Comparison of ENCODE assay signal across 8 cellular contexts in genomic region chr1:117312453-117313138, GRCh38. TPM values are rescaled to one million over a fixed set of nuclear protein-coding genes. Genes with fewer than 3 reads are reported as not detected.
DNase-seq lines count a peak whose midpoint lies in the region; ATAC-seq and TF ChIP-seq lines count a peak whose summit lies in the region.

No MANE protein-coding gene starts in this region.

- H4K20me1 ChIP-seq in neural progenitor cell (ENCODE audit: low read depth) = no peaks in the 10 kb centered on the region

- H3K27ac Mint-ChIP-seq in neural progenitor cell = no peak overlapping the region

- H3K36me3 ChIP-seq in neural progenitor cell = no peaks in the 10 kb centered on the region

- H3K4me2 ChIP-seq in neural progenitor cell = no peak overlapping the region

- DNase-seq in GF-D8 (lab: John Stamatoyannopoulos, UW) (peak; percentile 18), T47D (ENCODE audit: low read depth in 1 of 2, low spot score in 1 of 2) (peak; percentile 11 to 58), neural progenitor cell (ENCODE audit: low spot score) (peak; percentile 21), NCI-H2171 treated with DMSO at 0.1 percent for 48 hours (lab: John Stamatoyannopoulos, UW) (no peak), caudate nucleus (lab: John Stamatoyannopoulos, UW) (no peak)

- no peak overlapping the region for H3K4me3 ChIP-seq in neural progenitor cell

- peak; percentile 43 for TF ChIP-seq CTCF in neural progenitor cell (IDR thresholded peaks at IDR 0.05)

- H3K36me3 Mint-ChIP-seq in neural progenitor cell = no peaks in the 10 kb centered on the region

- H3F3A ChIP-seq in neural progenitor cell (ENCODE audit: low read depth) = no peaks in the 10 kb centered on the region

- H3K9me3 Mint-ChIP-seq in neural progenitor cell = peaks cover 3% of the 10 kb centered on the region

- H3K9ac ChIP-seq in neural progenitor cell = no peak overlapping the region

- H3K27ac ChIP-seq in neural progenitor cell (no peak overlapping the region), caudate nucleus (ENCODE audit: low read depth, low read length) (no peak overlapping the region)

- H3K4me1 ChIP-seq in neural progenitor cell = no peaks in the 10 kb centered on the region

- H2AFZ ChIP-seq in neural progenitor cell (replicated peaks) = no peak overlapping the region

- H3K79me2 ChIP-seq in neural progenitor cell (ENCODE audit: low read depth) = no peaks in the 10 kb centered on the region

- H3K9me3 ChIP-seq in neural progenitor cell (ENCODE audit: low read depth) = no peaks in the 10 kb centered on the region

- H3K27me3 ChIP-seq in neural progenitor cell = no peaks in the 10 kb centered on the region

- no peak for ATAC-seq in GM19395 (IDR thresholded peaks at IDR 0.05; ENCODE audit: unreplicated experiment)
- ATAC-seq in HG03439 (IDR thresholded peaks at IDR 0.05; ENCODE audit: unreplicated experiment) = no peak

- TF ChIP-seq RAD21 in Ishikawa (IDR thresholded peaks at IDR 0.05; ENCODE audit: low read depth) = peak; percentile 50; the same call in 1 of the 2 replicates

- TF ChIP-seq EP300 in Ishikawa (IDR thresholded peaks at IDR 0.05; ENCODE audit: borderline replicate concordance) = no peak

- in situ Hi-C loops in T47D (cut with HindIII; ENCODE audit: low pct_unique_long_range_greater_than_20kb, low sequenced_read_pairs) = no loop called here

- no peaks in the 10 kb centered on the region for H3K27me3 Mint-ChIP-seq in neural progenitor cell (ENCODE audit: insufficient read depth, low read depth)

- H3K4me3 Mint-ChIP-seq in neural progenitor cell = no peak overlapping the region

- H3K4me1 Mint-ChIP-seq in neural progenitor cell = no peaks in the 10 kb centered on the region

TF ChIP-seq in Ishikawa, 13 proteins besides CTCF, POLR2A, EP300 and RAD21:
- no peak for TF ChIP-seq YY1 (IDR thresholded peaks at IDR 0.05; ENCODE audit: low read depth)
- no peak for TF ChIP-seq ZBTB7A (IDR thresholded peaks at IDR 0.05; ENCODE audit: low read depth)
- TF ChIP-seq CREB1 (IDR thresholded peaks at IDR 0.05; ENCODE audit: low read depth) = no peak
- no peak for TF ChIP-seq MAX (IDR thresholded peaks at IDR 0.05)
- TF ChIP-seq FOXM1 (IDR thresholded peaks at IDR 0.05; ENCODE audit: borderline replicate concordance, low read depth) = no peak
- TF ChIP-seq TAF1 (IDR thresholded peaks at IDR 0.05; ENCODE audit: low read depth) = no peak
- TF ChIP-seq USF1 (IDR thresholded peaks at IDR 0.05) = no peak
- TF ChIP-seq TEAD4 (IDR thresholded peaks at IDR 0.05) = no peak
- TF ChIP-seq TCF12 (IDR thresholded peaks at IDR 0.05; ENCODE audit: low read depth) = no peak
- no peak for TF ChIP-seq EGR1 (IDR thresholded peaks at IDR 0.05)
- no peak for TF ChIP-seq REST (IDR thresholded peaks at IDR 0.05; ENCODE audit: low read depth)
- no peak for TF ChIP-seq NFIC (IDR thresholded peaks at IDR 0.05)
- TF ChIP-seq CEBPB (IDR thresholded peaks at IDR 0.05) = no peak

RNA-seq across cellular contexts. Expression of gene MAN1A2, which starts 54.7 kb away (rescaled TPM):
- 20.0 and 28.6 TPM in 2 replicates for total RNA-seq in neural progenitor cell (ENCODE audit: low replicate concordance)

Comparison
In these comparisons a context has a peak if more than half of its experiments do, and no peak if none do; other contexts are left out.
1. DNase-seq: peak in GF-D8 (single experiment), T47D (2 of 2) and neural progenitor cell (single experiment); none in NCI-H2171 treated with DMSO at 0.1 percent for 48 hours (single experiment) and caudate nucleus (0 of 61).